Comparison of ENCODE assay signal across 1 cellular context in the genomic region with DNA sequence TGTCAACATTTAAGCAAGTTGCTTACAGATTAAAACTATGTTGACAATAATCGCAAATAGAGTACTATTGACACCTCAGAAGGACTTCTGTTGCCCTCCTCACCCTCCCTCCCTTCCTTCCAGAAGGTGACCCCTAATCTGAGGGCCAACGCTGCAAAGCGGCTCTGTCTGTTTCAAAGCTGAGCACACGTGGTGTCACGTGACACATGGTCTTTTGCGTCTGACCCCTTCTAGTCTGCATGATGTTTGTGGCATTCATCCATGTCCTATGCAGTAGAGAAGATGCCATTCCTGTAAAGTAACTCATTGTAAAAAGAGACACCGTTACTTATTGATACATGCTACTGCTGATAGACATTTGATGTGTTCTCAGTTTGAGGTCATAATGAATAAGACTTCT.
A peak's percentile ranks its signal among the peaks of the same experiment; 100 is the strongest.
TF ChIP-seq lines count a peak whose summit lies in the region.

No MANE protein-coding gene starts in this region.

TF ChIP-seq in HepG2, 621 proteins besides CTCF, POLR2A, EP300 and RAD21 (continued from another document):
- TF ChIP-seq MYPOP (CRISPR knock-in tag; IDR thresholded peaks at IDR 0.05) (no peak), TRIM22 (IDR thresholded peaks at IDR 0.05) (no peak), ZSCAN22 (CRISPR knock-in tag; IDR thresholded peaks at IDR 0.05) (no peak), RAD51 (IDR thresholded peaks at IDR 0.05; ENCODE audit: borderline replicate concordance) (peak; percentile 93), USF2 (IDR thresholded peaks at IDR 0.05; ENCODE audit: low read depth, low read length) (peak; percentile 91), USF2 (CRISPR knock-in tag; IDR thresholded peaks at IDR 0.05; ENCODE audit: borderline replicate concordance) (no peak), NR2F2 (IDR thresholded peaks at IDR 0.05; ENCODE audit: borderline replicate concordance, low read depth) (no peak), ATM (IDR thresholded peaks at IDR 0.05; ENCODE audit: borderline replicate concordance) (no peak), REPIN1 (CRISPR knock-in tag; IDR thresholded peaks at IDR 0.05; ENCODE audit: borderline replicate concordance, low read depth) (no peak), PLRG1 (conservative IDR thresholded peaks at IDR 0.05) (no peak), ZNF329 (CRISPR knock-in tag; IDR thresholded peaks at IDR 0.05; ENCODE audit: low read depth) (no peak), ZNF34 (CRISPR knock-in tag; IDR thresholded peaks at IDR 0.05; ENCODE audit: borderline replicate concordance) (no peak), RFXAP (CRISPR knock-in tag; IDR thresholded peaks at IDR 0.05; ENCODE audit: borderline replicate concordance) (no peak), GPN1 (CRISPR knock-in tag; IDR thresholded peaks at IDR 0.05; ENCODE audit: borderline replicate concordance) (no peak), ZNF607 (CRISPR knock-in tag; IDR thresholded peaks at IDR 0.05; ENCODE audit: borderline replicate concordance) (no peak), ZNF263 (CRISPR knock-in tag; IDR thresholded peaks at IDR 0.05) (no peak), HOXA7 (CRISPR knock-in tag; IDR thresholded peaks at IDR 0.05) (no peak), TARDBP (CRISPR knock-in tag; IDR thresholded peaks at IDR 0.05) (no peak), NPAS2 (CRISPR knock-in tag; IDR thresholded peaks at IDR 0.05; ENCODE audit: borderline replicate concordance) (no peak), ZNF12 (CRISPR knock-in tag; IDR thresholded peaks at IDR 0.05) (no peak), HOXA9 (CRISPR knock-in tag; IDR thresholded peaks at IDR 0.05; ENCODE audit: borderline replicate concordance) (no peak), ELK4 (CRISPR knock-in tag; IDR thresholded peaks at IDR 0.05; ENCODE audit: borderline replicate concordance) (no peak)
